8 cellular contexts compared by ENCODE assay signal in genomic region chr16:75012380-75013081, GRCh38. TPM values are rescaled to one million over a fixed set of nuclear protein-coding genes. Genes with fewer than 3 reads are reported as not detected.
DNase-seq lines count a peak whose midpoint lies in the region; ATAC-seq and TF ChIP-seq lines count a peak whose summit lies in the region.

No MANE protein-coding gene starts in this region.

- intact Hi-C loops in spleen (cut with DNase I; ENCODE audit: low total_unique reads): no loop called here

- H3K9me3 ChIP-seq in spleen: no peaks in the 10 kb centered on the region

- H3K4me1 ChIP-seq in KMS-11 (ENCODE audit: low read depth, poor library complexity, severe bottlenecking): peaks cover 27% of the 10 kb centered on the region
- H3K4me1 ChIP-seq in spleen: peaks cover 6 to 27% (median 19%) of the 10 kb centered on the region in 6 donors

- ATAC-seq in effector memory CD8-positive, alpha-beta T cell (replicated peaks): peak; percentile 22

- no peak overlapping the region; the same call in 1 of the 2 replicates for H3K9ac ChIP-seq in KMS-11

- peak overlapping the region; percentile 50 for H3K4me2 ChIP-seq in KMS-11

- peak overlapping the region; percentile 55 for H3K4me3 Mint-ChIP-seq in activated T-cell treated with anti-CD3 and anti-CD28 coated beads, Interleukin-2, amount 50 U/mL, for 24 hours
- H3K4me3 Mint-ChIP-seq in effector memory CD8-positive, alpha-beta T cell: peak overlapping the region; percentile 73

- H3K27ac ChIP-seq in KMS-11 (peak overlapping the region; percentile 52), spleen (peak overlapping the region in 7 of 8 donors; percentile 35 to 68 (median 58))

- peaks cover 2% of the 10 kb centered on the region for H3K36me3 Mint-ChIP-seq in activated T-cell treated with anti-CD3 and anti-CD28 coated beads, Interleukin-2, amount 50 U/mL, for 24 hours (ENCODE audit: low read depth)
- H3K36me3 Mint-ChIP-seq in effector memory CD8-positive, alpha-beta T cell (ENCODE audit: insufficient read depth): no peaks in the 10 kb centered on the region

- TF ChIP-seq CTCF in KMS-11 (conservative IDR thresholded peaks at IDR 0.05; ENCODE audit: low read depth, low read length) (no peak), spleen (IDR thresholded peaks at IDR 0.05 in 8 of 11, conservative IDR thresholded peaks at IDR 0.05 in 3 of 11) (no peak)

- H2AFZ ChIP-seq in KMS-11 (ENCODE audit: low read depth): no peak overlapping the region

- H3K4me3 ChIP-seq in KMS-11 (IDR thresholded peaks at IDR 0.05; ENCODE audit: insufficient read depth, low read depth, low read length) (no peak overlapping the region), spleen (peak overlapping the region in 1 of 8 donors; percentile 15)

- no peaks in the 10 kb centered on the region for H4K20me1 ChIP-seq in KMS-11 (ENCODE audit: insufficient read depth)

- whole genome bisulfite sequencing in spleen, 5 donors: 42 to 50% (median 43%) methylated on average over 8 of the region's 8 CpGs

- H3K27me3 ChIP-seq in KMS-11 (ENCODE audit: insufficient read depth, low read depth) (no peaks in the 10 kb centered on the region), spleen (replicated peaks in 1 of 7) (no peaks in the 10 kb centered on the region)

- CTCF ChIA-PET in HEK293T (lab: Yijun Ruan, JAX): interaction anchor here (0.6 to 2.6 kb wide), 3 partner anchors 14 to 99 kb away, joined by 3 to 7 read pairs (median 3); partner anchors contain the start of gene ZNRF1

- H3K27ac Mint-ChIP-seq in activated T-cell treated with anti-CD3 and anti-CD28 coated beads, Interleukin-2, amount 50 U/mL, for 24 hours: peak overlapping the region; percentile 94
- H3K27ac Mint-ChIP-seq in effector memory CD8-positive, alpha-beta T cell: peak overlapping the region; percentile 30 to 90

- H3K27me3 Mint-ChIP-seq in activated T-cell treated with anti-CD3 and anti-CD28 coated beads, Interleukin-2, amount 50 U/mL, for 24 hours: no peaks in the 10 kb centered on the region
- no peaks in the 10 kb centered on the region for H3K27me3 Mint-ChIP-seq in effector memory CD8-positive, alpha-beta T cell

- POLR2A ChIA-PET in HEK293T (lab: Yijun Ruan, JAX): interaction anchor here (1.9 kb wide), 1 partner anchor 28 kb away, joined by 6 read pairs; the partner anchor contains the start of gene WDR59

- no peaks in the 10 kb centered on the region for H3K9me3 Mint-ChIP-seq in activated T-cell treated with anti-CD3 and anti-CD28 coated beads, Interleukin-2, amount 50 U/mL, for 24 hours
- H3K9me3 Mint-ChIP-seq in effector memory CD8-positive, alpha-beta T cell: no peaks in the 10 kb centered on the region

- DNase-seq in activated T-cell treated with anti-CD3 and anti-CD28 coated beads, Interleukin-2, amount 50 U/mL, for 24 hours: no peak
- DNase-seq in activated T-cell treated with anti-CD3 and anti-CD28 coated beads, Interleukin-2, amount 50 U/mL, for 1 hour: no peak
- no peak for DNase-seq in effector memory CD8-positive, alpha-beta T cell
- DNase-seq in spleen (no peak), SIG-M5 treated with dmso at 0.1 percent for 504 hours (lab: John Stamatoyannopoulos, UW; ENCODE audit: unreplicated experiment) (no peak), HEK293T (ENCODE audit: extremely low spot score) (no peak)
- no peak for DNase-seq in stimulated activated naive CD4-positive, alpha-beta T cell treated with Interleukin-2 at 50 U/mL for 16 hours (lab: John Stamatoyannopoulos, UW)

- TF ChIP-seq POLR2A in spleen (IDR thresholded peaks at IDR 0.05): no peak

- peaks cover 13% of the 10 kb centered on the region; the same call in 1 of the 2 replicates for H3K79me2 ChIP-seq in KMS-11 (ENCODE audit: insufficient read depth, low read depth)

- H3K4me1 Mint-ChIP-seq in activated T-cell treated with anti-CD3 and anti-CD28 coated beads, Interleukin-2, amount 50 U/mL, for 24 hours (ENCODE audit: low read depth): peaks cover 57% of the 10 kb centered on the region
- H3K4me1 Mint-ChIP-seq in effector memory CD8-positive, alpha-beta T cell (ENCODE audit: low read depth in 2 of 2): peaks cover 11 to 14% of the 10 kb centered on the region in 2 donors

- H3K36me3 ChIP-seq in KMS-11 (ENCODE audit: insufficient read depth) (no peaks in the 10 kb centered on the region), spleen (no peaks in the 10 kb centered on the region)

TF ChIP-seq in HEK293T, 16 proteins besides CTCF, POLR2A, EP300 and RAD21:
- no peak for TF ChIP-seq ELF4 (IDR thresholded peaks at IDR 0.05)
- TF ChIP-seq FOXM1 (IDR thresholded peaks at IDR 0.05; ENCODE audit: borderline replicate concordance): no peak
- no peak for TF ChIP-seq HDGF (IDR thresholded peaks at IDR 0.05; ENCODE audit: borderline replicate concordance)
- no peak for TF ChIP-seq ARNT (IDR thresholded peaks at IDR 0.05)
- TF ChIP-seq ZNF384 (IDR thresholded peaks at IDR 0.05): no peak
- TF ChIP-seq L3MBTL2 (conservative IDR thresholded peaks at IDR 0.05): no peak
- TF ChIP-seq FOXA1 (IDR thresholded peaks at IDR 0.05): no peak

RNA-seq across cellular contexts. Expression of gene ZNRF1, which starts 13.7 kb away (rescaled TPM):
- 10 to 100 TPM in 1 of 7 donors, 1 to 10 TPM in 6; 3.7 to 13.4 (median 8.9) TPM for total RNA-seq in spleen
- polyA plus RNA-seq in spleen: 1 to 10 TPM; 1.4 to 2.4 (median 2.1) TPM

RNA-seq across cellular contexts. Expression of gene WDR59, which starts 27.6 kb away (rescaled TPM):
- 10 to 100 TPM; 26.1 to 76.7 (median 63.1) TPM for total RNA-seq in spleen
- polyA plus RNA-seq in spleen: 10 to 100 TPM; 18.1 to 32.0 (median 28.0) TPM
